In genomic region chr4:10737335-10737734, GRCh38 we compare ENCODE assay signal across 23 cellular contexts. TPM values are rescaled to one million over a fixed set of nuclear protein-coding genes. Genes with fewer than 3 reads are reported as not detected.
DNase-seq lines count a peak whose midpoint lies in the region; ATAC-seq, FAIRE-seq and TF ChIP-seq lines count a peak whose summit lies in the region.
"Had no signal": no experiment of that assay in that cellular context is flagged by ENCODE, and none has a peak within 500 bp of the region (broad histone marks: within the 10 kb centered on the region; RNA-seq: fewer than 3 reads in every experiment).

No MANE protein-coding gene starts in this region.

- no peak overlapping the region for H3K4me3 ChIP-seq in fibroblast of mammary gland (ENCODE audit: control insufficient read depth, low read depth, low read length)
- H3K4me3 ChIP-seq: esophagus squamous epithelium, HAP-1, spleen, tibial artery had no signal

- no peak for ATAC-seq in stimulated activated memory B cell treated with anti-CD40 and anti-IgM and Interleukin-4, amounts not matched to agents 10 μg/mL and 1 μg/mL and 100 μg/mL, for 72 hours
- ATAC-seq: natural killer cell treated with Interleukin-12 subunit alpha and Interleukin-12 subunit beta and Interleukin-15 and Interleukin-18, amount 100 ng/mL, for 72 hours had no signal

- H3K36me3 Mint-ChIP-seq in stimulated activated memory B cell treated with anti-CD40 and anti-IgM and Interleukin-4, amounts not matched to agents 10 μg/mL and 1 μg/mL and 100 μg/mL, for 72 hours = no peaks in the 10 kb centered on the region
- H3K36me3 Mint-ChIP-seq: natural killer cell treated with Interleukin-12 subunit alpha and Interleukin-12 subunit beta and Interleukin-15 and Interleukin-18, amount 100 ng/mL, for 72 hours had no signal

- DNase-seq in NCI-H2196 (lab: John Stamatoyannopoulos, UW; ENCODE audit: unreplicated experiment) (peak; percentile 6), NCI-H2196 treated with DMSO at 0.1 percent for 48 hours (lab: John Stamatoyannopoulos, UW; ENCODE audit: unreplicated experiment) (no peak), OCI-M1 (lab: John Stamatoyannopoulos, UW) (peak; percentile 8), fibroblast of mammary gland (ENCODE audit: low read depth) (peak; percentile 75), frontal cortex (ENCODE audit: low spot score in 2 of 2) (no peak), GF-D8 (lab: John Stamatoyannopoulos, UW) (no peak)
- no peak for DNase-seq in central memory CD4-positive, alpha-beta T cell
- DNase-seq: activated CD4-positive, CD25-positive, alpha-beta regulatory T cell; activated CD8-positive, alpha-beta memory T cell treated with anti-CD3 and anti-CD28 coated beads for 24 hours; effector memory CD4-positive, alpha-beta T cell; esophagus squamous epithelium; kidney; NCI-H2029 treated with DMSO at 0.1 percent for 48 hours; NCI-H524 treated with DMSO at 0.1 percent for 48 hours; SHP77 treated with DMSO at 0.1 percent for 48 hours; spleen; tibial artery had no signal

- no peaks in the 10 kb centered on the region for H3K27me3 Mint-ChIP-seq in stimulated activated memory B cell treated with anti-CD40 and anti-IgM and Interleukin-4, amounts not matched to agents 10 μg/mL and 1 μg/mL and 100 μg/mL, for 72 hours

- peak overlapping the region; percentile 66 for H3K27ac Mint-ChIP-seq in stimulated activated memory B cell treated with anti-CD40 and anti-IgM and Interleukin-4, amounts not matched to agents 10 μg/mL and 1 μg/mL and 100 μg/mL, for 72 hours
- H3K27ac Mint-ChIP-seq: natural killer cell treated with Interleukin-12 subunit alpha and Interleukin-12 subunit beta and Interleukin-15 and Interleukin-18, amount 100 ng/mL, for 72 hours had no signal

- FAIRE-seq in frontal cortex (lab: Jason Lieb, UNC) = no peak
- FAIRE-seq: A204.1, kidney had no signal

- H3K9me3 Mint-ChIP-seq in stimulated activated memory B cell treated with anti-CD40 and anti-IgM and Interleukin-4, amounts not matched to agents 10 μg/mL and 1 μg/mL and 100 μg/mL, for 72 hours = no peaks in the 10 kb centered on the region
- H3K9me3 Mint-ChIP-seq: natural killer cell treated with Interleukin-12 subunit alpha and Interleukin-12 subunit beta and Interleukin-15 and Interleukin-18, amount 100 ng/mL, for 72 hours had no signal

- H3K4me1 Mint-ChIP-seq in stimulated activated memory B cell treated with anti-CD40 and anti-IgM and Interleukin-4, amounts not matched to agents 10 μg/mL and 1 μg/mL and 100 μg/mL, for 72 hours = peaks cover 32% of the 10 kb centered on the region

- no peak overlapping the region for H3K4me3 Mint-ChIP-seq in stimulated activated memory B cell treated with anti-CD40 and anti-IgM and Interleukin-4, amounts not matched to agents 10 μg/mL and 1 μg/mL and 100 μg/mL, for 72 hours
- H3K4me3 Mint-ChIP-seq: natural killer cell treated with Interleukin-12 subunit alpha and Interleukin-12 subunit beta and Interleukin-15 and Interleukin-18, amount 100 ng/mL, for 72 hours had no signal

- no peak for TF ChIP-seq CTCF in fibroblast of mammary gland (conservative IDR thresholded peaks at IDR 0.05; ENCODE audit: control insufficient read depth, insufficient read depth, low read depth, low read length)

RNA-seq across cellular contexts. Expression of gene CLNK, which starts 52.8 kb away (rescaled TPM):
- not detected for total RNA-seq in frontal cortex
- total RNA-seq: mesenteric fat pad; T-helper 1 cell treated with Interleukin-12 subunit alpha and Interleukin-12 subunit beta and Interleukin-4 antibody, amounts not matched to agents 30 ng/mL and 1 ng/mL, for 36 hours had no signal

Comparison
In these comparisons a context has a peak if more than half of its experiments do, and no peak if none do; other contexts are left out.
1. DNase-seq: peak in NCI-H2196 (single experiment), OCI-M1 (single experiment) and fibroblast of mammary gland (single experiment); none in NCI-H2196 treated with DMSO at 0.1 percent for 48 hours (single experiment), frontal cortex (0 of 2), GF-D8 (single experiment) and central memory CD4-positive, alpha-beta T cell (single experiment).